12 cellular contexts compared by ENCODE assay signal in genomic region chr7:84529480-84530205, GRCh38.
DNase-seq lines count a peak whose midpoint lies in the region; ATAC-seq, FAIRE-seq and TF ChIP-seq lines count a peak whose summit lies in the region.
"Had no signal": no experiment of that assay in that cellular context is flagged by ENCODE, and none has a peak within 500 bp of the region (broad histone marks: within the 10 kb centered on the region; RNA-seq: fewer than 3 reads in every experiment).

No MANE protein-coding gene starts in this region.

- H3K9me3 ChIP-seq in SK-N-SH: no peaks in the 10 kb centered on the region
- H3K9me3 ChIP-seq: thyroid gland had no signal

- no peaks in the 10 kb centered on the region for H3K27me3 ChIP-seq in SK-N-SH (ENCODE audit: insufficient read depth)
- H3K27me3 ChIP-seq: thyroid gland had no signal

- POLR2A ChIA-PET in SK-N-SH (lab: Yijun Ruan, JAX): no interaction called here

- CTCF ChIA-PET in SK-N-SH (lab: Yijun Ruan, JAX): interaction anchor here (0.6 kb wide), 1 partner anchor 229 kb away, joined by 3 read pairs; no protein-coding TSS in a partner anchor

- TF ChIP-seq EP300 in SK-N-SH (IDR thresholded peaks at IDR 0.05; ENCODE audit: borderline replicate concordance in 1 of 2, low read depth in 1 of 2, low read length in 1 of 2): peak in 1 of 2 experiments; percentile 24; a peak in 1 of 4 replicates

- intact Hi-C loops in left ventricle myocardium superior (cut with micrococcal nuclease): no loop called here

- no peaks in the 10 kb centered on the region for H3K36me3 ChIP-seq in SK-N-SH (replicated peaks in 1 of 2; ENCODE audit: control insufficient read depth in 1 of 2, insufficient read depth in 2 of 2, low read length in 1 of 2)
- H3K36me3 ChIP-seq: thyroid gland had no signal

- peaks cover 0 to 11% of the 10 kb centered on the region in 2 experiments; a peak in 2 of 4 replicates for H3K4me1 ChIP-seq in SK-N-SH (ENCODE audit: control insufficient read depth in 1 of 2, insufficient read depth in 2 of 2, low read depth in 1 of 2, low read length in 1 of 2)
- H3K4me1 ChIP-seq: thyroid gland had no signal

- peak; percentile 16 for DNase-seq in NCI-H510A treated with DMSO at 0.1 percent for 48 hours (lab: John Stamatoyannopoulos, UW)
- DNase-seq in NCI-H510A (lab: John Stamatoyannopoulos, UW): no peak
- peak; percentile 7 for DNase-seq in SK-N-SH
- DNase-seq in foreskin melanocyte: peak; percentile 18
- DNase-seq in urothelium cell line (ENCODE audit: low spot score): peak; percentile 30
- no peak for DNase-seq in left ventricle myocardium superior
- no peak for DNase-seq in NCI-H1436 treated with DMSO at 0.1 percent for 48 hours (lab: John Stamatoyannopoulos, UW)
- DNase-seq: activated effector memory CD4-positive, alpha-beta T cell treated with anti-CD3 and anti-CD28 coated beads, Interleukin-2, amount 50 U/mL, for 16 hours; midbrain; NCI-H526 treated with DMSO at 0.1 percent for 48 hours; thyroid gland had no signal

- no peaks in the 10 kb centered on the region for H4K20me1 ChIP-seq in SK-N-SH (ENCODE audit: insufficient read depth)

- 70% methylated on average over 3 of the region's 3 CpGs for whole genome bisulfite sequencing in SK-N-SH (ENCODE audit: low lambda C conversion rate)

- H3K4me2 ChIP-seq in SK-N-SH: no peak overlapping the region

- no peaks in the 10 kb centered on the region for H3F3A ChIP-seq in SK-N-SH (replicated peaks; ENCODE audit: insufficient read depth)

- no peaks in the 10 kb centered on the region for H3K79me2 ChIP-seq in SK-N-SH (ENCODE audit: insufficient read depth)

- FAIRE-seq in urothelium cell line (lab: Jason Lieb, UNC): no peak

- TF ChIP-seq CTCF in SK-N-SH (IDR thresholded peaks at IDR 0.05): no peak

- no peak overlapping the region for H3K9ac ChIP-seq in SK-N-SH

- H2AFZ ChIP-seq in SK-N-SH (ENCODE audit: low read depth): peak overlapping the region; percentile 3; the same call in 1 of the 2 replicates

- peak overlapping the region; percentile 14 to 71; a peak in 3 of 4 replicates for H3K27ac ChIP-seq in SK-N-SH (ENCODE audit: low read depth in 2 of 2, low read length in 1 of 2)
- H3K27ac ChIP-seq: thyroid gland had no signal

- H3K4me3 ChIP-seq in SK-N-SH (ENCODE audit: low read depth in 2 of 2, low read length in 1 of 2): no peak overlapping the region
- H3K4me3 ChIP-seq: thyroid gland had no signal

- peak; percentile 21; the same call in 1 of the 2 replicates for TF ChIP-seq RAD21 in SK-N-SH (IDR thresholded peaks at IDR 0.05; ENCODE audit: low read length)

- H3K9me2 ChIP-seq in SK-N-SH: no peaks in the 10 kb centered on the region

- ATAC-seq in left ventricle myocardium superior (no peak), GM21825 (IDR thresholded peaks at IDR 0.05; ENCODE audit: unreplicated experiment) (no peak)

TF ChIP-seq in SK-N-SH, 30 proteins besides CTCF, POLR2A, EP300 and RAD21:
- TF ChIP-seq CHD2 (IDR thresholded peaks at IDR 0.05; ENCODE audit: low read length, partially characterized antibody) (no peak), TCF12 (IDR thresholded peaks at IDR 0.05) (peak; percentile 62), USF1 (IDR thresholded peaks at IDR 0.05; ENCODE audit: borderline replicate concordance, low read depth) (no peak), PBX3 (IDR thresholded peaks at IDR 0.05) (peak; percentile 56; the same call in 1 of the 2 replicates), MXI1 (IDR thresholded peaks at IDR 0.05; ENCODE audit: low read depth, low read length) (no peak), RCOR1 (IDR thresholded peaks at IDR 0.05; ENCODE audit: low read length) (no peak; the same call in 1 of the 2 replicates), TEAD4 (IDR thresholded peaks at IDR 0.05; ENCODE audit: borderline replicate concordance, insufficient read depth) (no peak), NRF1 (IDR thresholded peaks at IDR 0.05; ENCODE audit: low read depth, low read length) (no peak), FOXJ3 (CRISPR knock-in tag; IDR thresholded peaks at IDR 0.05) (no peak), SIN3A (IDR thresholded peaks at IDR 0.05; ENCODE audit: borderline replicate concordance, low read depth, low read length) (no peak)

Comparison
In these comparisons a context has a peak if more than half of its experiments do, and no peak if none do; other contexts are left out.
1. DNase-seq: peak in NCI-H510A treated with DMSO at 0.1 percent for 48 hours (single experiment), SK-N-SH (single experiment), foreskin melanocyte (single experiment) and urothelium cell line (single experiment); none in NCI-H510A (single experiment), left ventricle myocardium superior (single experiment) and NCI-H1436 treated with DMSO at 0.1 percent for 48 hours (single experiment).